12 cellular contexts compared by ENCODE assay signal in the genomic region with DNA sequence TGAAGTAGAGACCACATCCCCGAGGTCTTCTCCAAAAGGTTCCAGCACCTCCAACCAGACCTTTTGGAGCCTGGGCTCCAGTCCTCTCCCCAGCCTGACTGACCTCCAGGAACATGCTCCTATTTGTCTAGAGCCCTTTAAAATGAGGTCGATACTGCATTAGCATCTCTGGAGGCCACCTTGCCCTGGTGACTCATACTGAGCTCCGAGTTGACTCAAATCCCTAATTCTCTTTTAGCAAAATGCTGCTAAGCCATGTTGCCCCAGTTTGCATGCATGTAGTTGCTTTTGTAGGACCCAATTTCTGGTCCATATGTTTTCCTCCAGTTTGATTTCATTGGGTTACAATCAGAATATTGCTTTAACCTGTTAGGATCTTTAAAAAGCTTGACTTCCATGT. TPM values are rescaled to one million over a fixed set of nuclear protein-coding genes. Genes with fewer than 3 reads are reported as not detected.
DNase-seq lines count a peak whose midpoint lies in the region; ATAC-seq and TF ChIP-seq lines count a peak whose summit lies in the region.
"Had no signal": no experiment of that assay in that cellular context is flagged by ENCODE, and none has a peak within 500 bp of the region (broad histone marks: within the 10 kb centered on the region; RNA-seq: fewer than 3 reads in every experiment).

No MANE protein-coding gene starts in this region.

- H3K9ac ChIP-seq in colonic mucosa (ENCODE audit: low read depth in 2 of 2, low read length in 2 of 2) = no peak overlapping the region

- intact Hi-C loops in colonic mucosa (cut with DNase I) = no loop called here

- no peak overlapping the region for H3K4me3 ChIP-seq in colonic mucosa
- H3K4me3 ChIP-seq: ascending aorta, left ventricle myocardium inferior had no signal

- no peak overlapping the region for H3K27ac ChIP-seq in colonic mucosa
- H3K27ac ChIP-seq: ascending aorta, left ventricle myocardium inferior had no signal

- H3K27me3 ChIP-seq in colonic mucosa = no peaks in the 10 kb centered on the region
- H3K27me3 ChIP-seq: ascending aorta had no signal

- H3K36me3 ChIP-seq in colonic mucosa = no peaks in the 10 kb centered on the region

- H3K4me1 ChIP-seq in colonic mucosa = no peaks in the 10 kb centered on the region
- H3K4me1 ChIP-seq: ascending aorta, left ventricle myocardium inferior had no signal

- no peaks in the 10 kb centered on the region for H3K9me3 ChIP-seq in colonic mucosa
- H3K9me3 ChIP-seq: ascending aorta, left ventricle myocardium inferior had no signal

- no peak for TF ChIP-seq CTCF in colonic mucosa (IDR thresholded peaks at IDR 0.05)

- peak; percentile 1 for DNase-seq in activated T-cell treated with anti-CD3 and anti-CD28 coated beads for 48 hours (ENCODE audit: low read depth)
- DNase-seq in activated T-cell treated with anti-CD3 and anti-CD28 coated beads, Interleukin-2, amount 50 U/mL, for 1 hour = no peak
- peak; percentile 5 to 17 for DNase-seq in stimulated activated CD4-positive, alpha-beta T cell treated with anti-CD3 and anti-CD28 coated beads, Interleukin-2, amount 100 ng/mL, for 24 hours
- no peak for DNase-seq in NCI-H526 (lab: John Stamatoyannopoulos, UW)
- no peak for DNase-seq in colonic mucosa
- DNase-seq in GF-D8 (lab: John Stamatoyannopoulos, UW) = no peak
- DNase-seq: left ventricle myocardium inferior had no signal

- ATAC-seq in GM21515 (IDR thresholded peaks at IDR 0.05; ENCODE audit: unreplicated experiment) (peak; percentile 86), HG03280 (IDR thresholded peaks at IDR 0.05; ENCODE audit: unreplicated experiment) (peak; percentile 86)

RNA-seq across cellular contexts. Expression of a gene that starts 43.5 kb away (rescaled TPM):
- total RNA-seq in colonic mucosa = not detected
- total RNA-seq: ascending aorta; left ventricle myocardium inferior; NCI-H460; T-helper 2 cell treated with Interferon-gamma antibody and Interleukin-4, amounts not matched to agents 100 ng/mL and 5 ng/mL, for 36 hours had no signal

Comparison
In these comparisons a context has a peak if more than half of its experiments do, and no peak if none do; other contexts are left out.
1. DNase-seq: peak in activated T-cell treated with anti-CD3 and anti-CD28 coated beads for 48 hours (single experiment) and stimulated activated CD4-positive, alpha-beta T cell treated with anti-CD3 and anti-CD28 coated beads, Interleukin-2, amount 100 ng/mL, for 24 hours (2 of 2); none in activated T-cell treated with anti-CD3 and anti-CD28 coated beads, Interleukin-2, amount 50 U/mL, for 1 hour (single experiment), NCI-H526 (0 of 2), colonic mucosa (single experiment) and GF-D8 (single experiment).